ENCODE assay signal across 9 cellular contexts in genomic region chr5:59039003-59039295, GRCh38.
DNase-seq lines count a peak whose midpoint lies in the region; ATAC-seq and TF ChIP-seq lines count a peak whose summit lies in the region.
"Had no signal": no experiment of that assay in that cellular context is flagged by ENCODE, and none has a peak within 500 bp of the region (broad histone marks: within the 10 kb centered on the region; RNA-seq: fewer than 3 reads in every experiment).

No MANE protein-coding gene starts in this region.

- ATAC-seq in GM21737 (IDR thresholded peaks at IDR 0.05; ENCODE audit: unreplicated experiment): no peak

- H3K27ac ChIP-seq in KMS-11 (peak overlapping the region; percentile 94), ectodermal cell (ENCODE audit: insufficient read depth, low read depth, low read length, poor library complexity, severe bottlenecking) (no peak overlapping the region), muscle layer of colon (ENCODE audit: low read depth, low read length) (peak overlapping the region; percentile 55)
- H3K27ac ChIP-seq: C4-2B had no signal

- H3K36me3 Mint-ChIP-seq in T-helper 1 cell treated with Interleukin-12 subunit alpha and Interleukin-12 subunit beta and Interleukin-4 antibody, amounts not matched to agents 30 μg/mL and 1 μg/mL, for 36 hours (ENCODE audit: low read depth): peaks cover 35% of the 10 kb centered on the region

- no peaks in the 10 kb centered on the region for H3K9me3 Mint-ChIP-seq in T-helper 1 cell treated with Interleukin-12 subunit alpha and Interleukin-12 subunit beta and Interleukin-4 antibody, amounts not matched to agents 30 μg/mL and 1 μg/mL, for 36 hours

- H3K27me3 Mint-ChIP-seq in T-helper 1 cell treated with Interleukin-12 subunit alpha and Interleukin-12 subunit beta and Interleukin-4 antibody, amounts not matched to agents 30 μg/mL and 1 μg/mL, for 36 hours (ENCODE audit: low read depth): no peaks in the 10 kb centered on the region

- WGBS in ectodermal cell, 2 experiments: 0% methylated on average over 29 of the region's 29 CpGs

- peaks cover 86% of the 10 kb centered on the region for H3K79me2 ChIP-seq in KMS-11 (ENCODE audit: insufficient read depth, low read depth)

- peaks cover 3% of the 10 kb centered on the region; the same call in 1 of the 2 replicates for H3K36me3 ChIP-seq in KMS-11 (ENCODE audit: insufficient read depth)
- H3K36me3 ChIP-seq in ectodermal cell (ENCODE audit: control insufficient read depth, insufficient read depth, low read length): no peaks in the 10 kb centered on the region
- no peaks in the 10 kb centered on the region for H3K36me3 ChIP-seq in muscle layer of colon (ENCODE audit: insufficient read depth, low read length)

- H3K27ac Mint-ChIP-seq in T-helper 1 cell treated with Interleukin-12 subunit alpha and Interleukin-12 subunit beta and Interleukin-4 antibody, amounts not matched to agents 30 μg/mL and 1 μg/mL, for 36 hours: peak overlapping the region; percentile 100

- H3K4me1 Mint-ChIP-seq in T-helper 1 cell treated with Interleukin-12 subunit alpha and Interleukin-12 subunit beta and Interleukin-4 antibody, amounts not matched to agents 30 μg/mL and 1 μg/mL, for 36 hours (ENCODE audit: low read depth): peaks cover 38% of the 10 kb centered on the region

- peak overlapping the region; percentile 94 for H3K9ac ChIP-seq in KMS-11
- H3K9ac ChIP-seq in muscle layer of colon (ENCODE audit: low read length): peak overlapping the region; percentile 50

- H3K4me3 Mint-ChIP-seq in T-helper 1 cell treated with Interleukin-12 subunit alpha and Interleukin-12 subunit beta and Interleukin-4 antibody, amounts not matched to agents 30 μg/mL and 1 μg/mL, for 36 hours: peak overlapping the region; percentile 88

- peak overlapping the region; percentile 45 for H2AFZ ChIP-seq in KMS-11 (ENCODE audit: low read depth)

- H3K4me2 ChIP-seq in KMS-11: peak overlapping the region; percentile 94; the same call in 1 of the 2 replicates

- no peaks in the 10 kb centered on the region for H3K27me3 ChIP-seq in KMS-11 (ENCODE audit: insufficient read depth, low read depth)
- H3K27me3 ChIP-seq in ectodermal cell (ENCODE audit: control insufficient read depth, insufficient read depth, low read length, poor library complexity, severe bottlenecking): peaks cover 52% of the 10 kb centered on the region
- no peaks in the 10 kb centered on the region for H3K27me3 ChIP-seq in muscle layer of colon (ENCODE audit: control insufficient read depth in 1 of 2, insufficient read depth in 2 of 2, low read length in 2 of 2)

- no peaks in the 10 kb centered on the region for H3K9me3 ChIP-seq in ectodermal cell (ENCODE audit: control insufficient read depth, low read length)
- H3K9me3 ChIP-seq in muscle layer of colon (ENCODE audit: low read length): no peaks in the 10 kb centered on the region

- H4K20me1 ChIP-seq in KMS-11 (ENCODE audit: insufficient read depth): no peaks in the 10 kb centered on the region

- no peak overlapping the region for H3K4me3 ChIP-seq in KMS-11 (IDR thresholded peaks at IDR 0.05; ENCODE audit: insufficient read depth, low read depth, low read length)
- peak overlapping the region; percentile 59 for H3K4me3 ChIP-seq in ectodermal cell (ENCODE audit: insufficient read depth, low read depth, low read length)
- peak overlapping the region; percentile 68 to 85 for H3K4me3 ChIP-seq in muscle layer of colon (ENCODE audit: low read depth in 1 of 2, low read length in 2 of 2)

- DNase-seq in T-helper 1 cell (no peak), T1000 (lab: John Stamatoyannopoulos, UW) (no peak), NCI-H446 (lab: John Stamatoyannopoulos, UW) (no peak)

- no peak for TF ChIP-seq CTCF in KMS-11 (conservative IDR thresholded peaks at IDR 0.05; ENCODE audit: low read depth, low read length)

- H3K4me1 ChIP-seq in KMS-11 (ENCODE audit: low read depth, poor library complexity, severe bottlenecking) (peaks cover 52% of the 10 kb centered on the region), ectodermal cell (ENCODE audit: control insufficient read depth, insufficient read depth, low read length) (no peaks in the 10 kb centered on the region), muscle layer of colon (ENCODE audit: insufficient read depth, low read length) (peaks cover 70% of the 10 kb centered on the region)
